In genomic region chr6:43254846-43255245, GRCh38 we compare ENCODE assay signal across 19 cellular contexts. TPM values are rescaled to one million over a fixed set of nuclear protein-coding genes. Genes with fewer than 3 reads are reported as not detected.
A peak's percentile ranks its signal among the peaks of the same experiment; 100 is the strongest.
DNase-seq lines count a peak whose midpoint lies in the region; FAIRE-seq and TF ChIP-seq lines count a peak whose summit lies in the region.
"Had no signal": no experiment of that assay in that cellular context is flagged by ENCODE, and none has a peak within 500 bp of the region (broad histone marks: within the 10 kb centered on the region; RNA-seq: fewer than 3 reads in every experiment).

No MANE protein-coding gene starts in this region.

- H3K27ac Mint-ChIP-seq in chondrocyte (ENCODE audit: unreplicated experiment) = no peak overlapping the region
- H3K27ac Mint-ChIP-seq: CD4-positive, alpha-beta T cell had no signal

- no peak overlapping the region for H2AFZ ChIP-seq in osteoblast (ENCODE audit: low read length)

- no peaks in the 10 kb centered on the region for H4K20me1 ChIP-seq in osteoblast (ENCODE audit: insufficient read depth, low read length)

- no peak for TF ChIP-seq CTCF in chondrocyte (IDR thresholded peaks at IDR 0.05)
- no peak for TF ChIP-seq CTCF in osteoblast (IDR thresholded peaks at IDR 0.05; ENCODE audit: extremely low read depth, low read depth, low read length)

- H3K36me3 ChIP-seq in H7 (replicated peaks; ENCODE audit: control insufficient read depth, insufficient read depth, low read length) (no peaks in the 10 kb centered on the region), osteoblast (ENCODE audit: insufficient read depth, low read length) (no peaks in the 10 kb centered on the region)
- H3K36me3 ChIP-seq: HAP-1 had no signal

- H3K36me3 Mint-ChIP-seq in chondrocyte (ENCODE audit: low read depth) = no peaks in the 10 kb centered on the region

- FAIRE-seq in RCC 7860 (lab: Jason Lieb, UNC) = no peak
- FAIRE-seq: A549, D721Med, G401.6, GM12891, GM19239, H1 had no signal

- H3K4me3 Mint-ChIP-seq in chondrocyte (ENCODE audit: unreplicated experiment) = no peak overlapping the region
- H3K4me3 Mint-ChIP-seq: CD4-positive, alpha-beta T cell had no signal

- no peaks in the 10 kb centered on the region for H3K9me3 Mint-ChIP-seq in chondrocyte (ENCODE audit: low read depth)
- H3K9me3 Mint-ChIP-seq: CD4-positive, alpha-beta T cell had no signal

- DNase-seq in 8988T = peak; percentile 16
- peak; percentile 49 for DNase-seq in H7
- peak; percentile 65 for DNase-seq in chondrocyte (ENCODE audit: low spot score)
- DNase-seq in osteoblast (ENCODE audit: insufficient read length, low spot score, missing footprints) = peak; percentile 29
- DNase-seq in hypothalamus (lab: John Stamatoyannopoulos, UW) = no peak
- no peak for DNase-seq in RCC 7860 (ENCODE audit: low spot score)
- DNase-seq: AML-193; Caco-2; CD4-positive, alpha-beta T cell had no signal

- H3K79me2 ChIP-seq in osteoblast (ENCODE audit: insufficient read depth, low read length) = no peaks in the 10 kb centered on the region

- H3K27ac ChIP-seq in osteoblast (ENCODE audit: low read depth, low read length) = no peak overlapping the region
- H3K27ac ChIP-seq: A549, C4-2B had no signal

- H3K27me3 ChIP-seq in H7 (ENCODE audit: control insufficient read depth, insufficient read depth, low read length) (peaks cover 13% of the 10 kb centered on the region), osteoblast (ENCODE audit: insufficient read depth, low read length) (peaks cover 28% of the 10 kb centered on the region)

- H3K9me3 ChIP-seq in osteoblast (ENCODE audit: low read depth, low read length) = no peaks in the 10 kb centered on the region
- H3K9me3 ChIP-seq: A549, Caco-2, HAP-1 had no signal

- H3K4me1 ChIP-seq in osteoblast (ENCODE audit: insufficient read depth, low read length) = peaks cover 3% of the 10 kb centered on the region
- H3K4me1 ChIP-seq: A549, Caco-2 had no signal

- no peak overlapping the region for H3K4me3 ChIP-seq in H7 (ENCODE audit: insufficient read depth, low read depth, low read length)
- no peak overlapping the region for H3K4me3 ChIP-seq in osteoblast (ENCODE audit: insufficient read depth, low read length)
- H3K4me3 ChIP-seq: A549, HAP-1 had no signal

- no peak overlapping the region for H3K4me2 ChIP-seq in osteoblast (ENCODE audit: insufficient read depth, low read length)
- H3K4me2 ChIP-seq: A549 had no signal

- H3K4me1 Mint-ChIP-seq in chondrocyte (ENCODE audit: low read depth) = peaks cover 12% of the 10 kb centered on the region

- H3K27me3 Mint-ChIP-seq in chondrocyte (ENCODE audit: low read depth) = peaks cover 15% of the 10 kb centered on the region

RNA-seq across cellular contexts. Expression of gene TTBK1, which starts 11.6 kb away (rescaled TPM):
- total RNA-seq in H7 (2014; rRNA removed; shearing (Covaris generic)) = not detected in 2 replicates
- total RNA-seq in chondrocyte (0.07 TPM in 1 of 3 replicates, not detected in the others), osteoblast (under 0.01 TPM in 1 of 2 replicates, not detected in the other)
- total RNA-seq: CD4-positive, alpha-beta T cell; IMR-90 had no signal

RNA-seq across cellular contexts. Expression of gene DNPH1, which starts 25.6 kb away (rescaled TPM):
- 73.6 and 85.3 TPM in 2 replicates for total RNA-seq in H7 (2014; rRNA removed; shearing (Covaris generic))
- total RNA-seq in chondrocyte (22.8 to 34.1 TPM (median 24.5 TPM) in 3 replicates), osteoblast (32.9 and 33.3 TPM in 2 replicates)

RNA-seq across cellular contexts. Expression of gene SLC22A7, which starts 43.2 kb away (rescaled TPM):
- total RNA-seq in H7 (2014; rRNA removed; shearing (Covaris generic)) = not detected in 2 replicates
- total RNA-seq in chondrocyte = not detected in 3 replicates
- total RNA-seq in osteoblast = not detected in 2 replicates
- total RNA-seq: Caco-2; CD4-positive, alpha-beta T cell; H1; HT-29; IMR-90 had no signal

RNA-seq across cellular contexts. Expression of gene CRIP3, which starts 53.8 kb away (rescaled TPM):
- 20.1 and 28.1 TPM in 2 replicates for total RNA-seq in H7 (2014; rRNA removed; shearing (Covaris generic))
- total RNA-seq in chondrocyte (0.47 to 0.94 TPM (median 0.72 TPM) in 3 replicates), osteoblast (0.59 TPM in 1 of 2 replicates, not detected in the other)
- total RNA-seq: Caco-2, HT-29, IMR-90 had no signal

Comparison
In these comparisons a context has a peak if more than half of its experiments do, and no peak if none do; other contexts are left out.
1. DNase-seq: peak in 8988T (single experiment), H7 (single experiment), chondrocyte (single experiment) and osteoblast (single experiment); none in hypothalamus (0 of 51) and RCC 7860 (single experiment).